ENCODE assay signal across 9 cellular contexts in the genomic region with DNA sequence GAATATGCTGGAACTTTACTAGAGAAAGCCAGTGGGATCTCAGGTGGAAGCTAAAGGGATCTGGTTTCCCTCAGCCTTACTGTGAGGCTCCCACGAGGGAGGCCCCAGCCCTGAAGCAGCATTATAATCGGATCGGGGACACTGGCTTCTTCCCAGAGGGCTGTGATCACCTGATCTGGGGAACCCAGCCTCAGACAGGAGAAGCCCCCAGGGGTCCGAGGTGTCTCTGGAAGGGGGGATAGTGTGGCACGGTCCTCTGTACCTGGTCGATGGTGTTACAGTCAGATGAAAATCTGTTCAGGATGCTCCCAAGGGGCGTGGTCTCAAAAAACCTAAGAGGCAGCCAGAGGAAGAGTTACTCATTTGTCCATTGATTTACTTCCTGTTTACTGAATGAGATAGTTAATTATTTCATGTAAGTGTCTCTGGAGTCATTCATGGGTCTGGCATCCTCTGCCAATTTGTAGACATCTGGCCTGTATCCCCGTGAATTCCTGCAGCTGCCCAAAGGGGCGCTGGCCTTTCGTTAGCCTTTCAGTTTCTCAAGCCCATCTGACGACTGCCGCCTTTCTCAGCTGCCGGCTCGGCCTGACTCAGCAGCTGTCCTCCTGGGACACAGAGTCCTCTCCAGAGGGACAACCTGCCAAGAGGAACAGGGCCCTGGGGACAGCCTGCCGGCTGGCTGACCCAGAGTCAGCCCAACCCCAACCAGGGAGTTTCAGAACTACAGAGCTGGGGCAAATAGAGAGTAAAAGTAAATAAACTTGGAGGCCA. TPM values are rescaled to one million over a fixed set of nuclear protein-coding genes. Genes with fewer than 3 reads are reported as not detected.
DNase-seq lines count a peak whose midpoint lies in the region; ATAC-seq, FAIRE-seq and TF ChIP-seq lines count a peak whose summit lies in the region.
"Had no signal": no experiment of that assay in that cellular context is flagged by ENCODE, and none has a peak within 500 bp of the region (broad histone marks: within the 10 kb centered on the region; RNA-seq: fewer than 3 reads in every experiment).

No MANE protein-coding gene starts in this region.

- no peak for TF ChIP-seq RAD21 in HepG2 (CRISPR knock-in tag; IDR thresholded peaks at IDR 0.05)

- H4K20me1 ChIP-seq in HepG2 (ENCODE audit: insufficient read depth, low read length) = no peaks in the 10 kb centered on the region

- no peaks in the 10 kb centered on the region for H3K36me3 ChIP-seq in HUES64 (ENCODE audit: insufficient read depth, low read length)
- H3K36me3 ChIP-seq in HepG2 (replicated peaks in 1 of 2; ENCODE audit: control insufficient read depth in 1 of 2, insufficient read depth in 2 of 2, low read length in 2 of 2) = no peaks in the 10 kb centered on the region

- TF ChIP-seq POLR2A in HepG2 (IDR thresholded peaks at IDR 0.05; ENCODE audit: insufficient read depth in 1 of 2, low read depth in 2 of 2, low read length in 2 of 2) = no peak
- TF ChIP-seq POLR2A in GM12891 (IDR thresholded peaks at IDR 0.05; ENCODE audit: low read depth, low read length) = no peak

- H3K27me3 Mint-ChIP-seq in brain = no peaks in the 10 kb centered on the region

- H3K36me3 Mint-ChIP-seq in brain = peaks cover 6% of the 10 kb centered on the region

- no peak overlapping the region for H2AFZ ChIP-seq in HepG2 (ENCODE audit: low read length)

- peaks cover 13% of the 10 kb centered on the region for H3K4me1 Mint-ChIP-seq in brain

- peak overlapping the region in 3 of 5 experiments; percentile 31 to 67 (median 55) for H3K27ac Mint-ChIP-seq in brain

- H3K9me3 ChIP-seq in HUES64 (ENCODE audit: insufficient read depth, low read depth, low read length) (no peaks in the 10 kb centered on the region), HepG2 (ENCODE audit: low read length) (no peaks in the 10 kb centered on the region)

- CTCF ChIA-PET in HepG2 (lab: Yijun Ruan, JAX; ENCODE audit: low intra/inter-chr PET ratio, low total read pairs) = no interaction called here

- H3K9ac ChIP-seq in HUES64 (ENCODE audit: low read depth, low read length) (0 out of 2 replicates have a peak overlapping the region, but pooled peaks have one; percentile 3), HepG2 (ENCODE audit: insufficient read depth, low read depth, low read length) (no peak overlapping the region)

- peaks cover 0 to 3% (median 0%) of the 10 kb centered on the region in 5 experiments for H3K9me3 Mint-ChIP-seq in brain

- DNase-seq in DMS153 (lab: John Stamatoyannopoulos, UW) (peak; percentile 83), HepG2 (ENCODE audit: low spot score) (peak; percentile 37), UCSD-AML1 (lab: John Stamatoyannopoulos, UW; ENCODE audit: unreplicated experiment) (no peak), HPDE6-E6E7 (ENCODE audit: extremely low spot score) (no peak), GM10266 (ENCODE audit: extremely low spot score) (no peak), GM12891 (ENCODE audit: insufficient read length, low spot score) (no peak)

- H3K4me3 ChIP-seq in HUES64 (ENCODE audit: low read length) = no peak overlapping the region
- peak overlapping the region in 1 of 3 experiments; percentile 40; a peak in 2 of 6 replicates for H3K4me3 ChIP-seq in HepG2 (replicated peaks in 1 of 3; ENCODE audit: insufficient read depth in 1 of 3, low read depth in 2 of 3, low read length in 3 of 3)

- H3K4me2 ChIP-seq in HepG2 (ENCODE audit: low read depth, low read length) = peak overlapping the region; percentile 67

- 0 out of 2 replicates have a peak, but pooled peaks cover 6% of the 10 kb centered on the region for H3K4me1 ChIP-seq in HUES64 (ENCODE audit: insufficient read depth, low read length)
- H3K4me1 ChIP-seq in HepG2 (ENCODE audit: insufficient read depth, low read length) = peaks cover 14% of the 10 kb centered on the region

- FAIRE-seq in HepG2 (lab: Jason Lieb, UNC) (no peak), GM12891 (lab: Jason Lieb, UNC) (no peak)

- in situ Hi-C loops in HepG2 (cut with HindIII; ENCODE audit: extremely low pct_ligation_motif_present, low pct_unique_long_range_greater_than_20kb) = no loop called here

- no peaks in the 10 kb centered on the region for H3K27me3 ChIP-seq in HUES64 (ENCODE audit: insufficient read depth, low read length)
- H3K27me3 ChIP-seq in HepG2 (ENCODE audit: control insufficient read depth in 1 of 2, insufficient read depth in 2 of 2, low read length in 2 of 2) = peaks cover 0 to 18% of the 10 kb centered on the region in 2 experiments; a peak in 2 of 5 replicates

- H3K79me2 ChIP-seq in HepG2 (ENCODE audit: insufficient read depth, low read length) = no peaks in the 10 kb centered on the region

- POLR2A ChIA-PET in HepG2 (lab: Yijun Ruan, JAX) = no interaction called here

- TF ChIP-seq EP300 in HepG2 (IDR thresholded peaks at IDR 0.05; ENCODE audit: low read depth in 2 of 2, low read length in 2 of 2) (no peak), HepG2 (CRISPR knock-in tag; IDR thresholded peaks at IDR 0.05; ENCODE audit: borderline replicate concordance) (no peak)

- intact Hi-C loops in HepG2 (cut with micrococcal nuclease; ENCODE audit: unreplicated experiment) = no loop called here

- H3K27ac ChIP-seq in HUES64 (ENCODE audit: low read depth, low read length) (no peak overlapping the region), HepG2 (ENCODE audit: extremely low read length, insufficient read depth, low read length) (no peak overlapping the region)
- H3K27ac ChIP-seq: HL-60 had no signal

- TF ChIP-seq CTCF in brain (conservative IDR thresholded peaks at IDR 0.05) (no peak), HepG2 (CRISPR knock-in tag; IDR thresholded peaks at IDR 0.05) (peak; percentile 26), GM10266 (IDR thresholded peaks at IDR 0.05; ENCODE audit: control insufficient read depth, insufficient read depth, low read depth, missing control alignments) (no peak)

- no peak overlapping the region for H3K4me3 Mint-ChIP-seq in brain

- BruUV-seq in HepG2 (replicated peaks; lab: Mats Ljungman, UMichigan) = no TSS peak

- WGBS in HUES64 = 70% methylated on average over 15 of the region's 15 CpGs
- WGBS in HepG2 (ENCODE audit: low lambda C conversion rate) = 33% methylated on average over 11 of the region's 15 CpGs

- peak; percentile 93 for ATAC-seq in HepG2

TF ChIP-seq in GM12891, 5 proteins besides CTCF, POLR2A, EP300 and RAD21 (continues in another document):
- TF ChIP-seq TAF1 (IDR thresholded peaks at IDR 0.05; ENCODE audit: low read depth, low read length) = no peak

RNA-seq across cellular contexts. Expression of a gene that starts 17.0 kb away (rescaled TPM):
- 2.6 TPM for polyA plus RNA-seq in HUES64 (2013, experiment 1 of 2)
- polyA plus RNA-seq in HUES64 (2013, experiment 2 of 2) = 2.5 TPM
- polyA plus RNA-seq in brain (ENCODE audit: insufficient read depth, low read depth, low replicate concordance) (21.1 TPM), HepG2 (2011; rRNA removed) (0.38 and 0.52 TPM in 2 replicates)
- total RNA-seq in HepG2 (2016; rRNA removed; fragmentation: Illumina TruSeq; extraction: Trizol) = 0.81 and 1.6 TPM in 2 replicates
- total RNA-seq in HepG2 (2016; cell fraction: cytosol; rRNA removed; fragmentation: Illumina TruSeq; extraction: Trizol; ENCODE audit: low read depth) = 0.40 and 0.53 TPM in 2 replicates
- 0.82 and 1.2 TPM in 2 replicates for total RNA-seq in HepG2 (2016; cell fraction: insoluble cytoplasmic fraction; rRNA removed; fragmentation: Illumina TruSeq; extraction: Trizol)
- total RNA-seq in HepG2 (2016; cell fraction: membrane; rRNA removed; fragmentation: Illumina TruSeq; extraction: Trizol) = 0.83 and 1.3 TPM in 2 replicates
- 0.50 and 0.65 TPM in 2 replicates for total RNA-seq in HepG2 (2016; cell fraction: nucleus; rRNA removed; fragmentation: Illumina TruSeq; extraction: Trizol)
- 0.43 and 0.56 TPM in 2 replicates for polyA plus RNA-seq in HepG2 (2011; cell fraction: cytosol; rRNA removed)
- 0.82 and 0.85 TPM in 2 replicates for polyA plus RNA-seq in HepG2 (2011; cell fraction: nucleus; rRNA removed)
- 0.79 and 0.97 TPM in 2 replicates for polyA plus RNA-seq in HepG2 (2012)
- polyA plus RNA-seq in HepG2 (2016; cell fraction: cytosol; fragmentation: Illumina TruSeq; extraction: Trizol; ENCODE audit: low read depth) = 0.18 and 0.51 TPM in 2 replicates
- polyA plus RNA-seq in HepG2 (2016; cell fraction: insoluble cytoplasmic fraction; fragmentation: Illumina TruSeq; extraction: Trizol; ENCODE audit: low read depth) = 0.80 and 0.87 TPM in 2 replicates
- 0.63 and 0.69 TPM in 2 replicates for polyA plus RNA-seq in HepG2 (2016; cell fraction: membrane; fragmentation: Illumina TruSeq; extraction: Trizol; ENCODE audit: low read depth)
- 1.6 and 1.8 TPM in 2 replicates for polyA plus RNA-seq in HepG2 (2016; cell fraction: nucleus; fragmentation: Illumina TruSeq; extraction: Trizol; ENCODE audit: insufficient read depth, low read depth)
- polyA minus RNA-seq in HepG2 (2011; rRNA and poly(A)+ RNA removed; ENCODE audit: low replicate concordance) = 1.8 and 4.9 TPM in 2 replicates
- 0.49 and 1.8 TPM in 2 replicates for polyA minus RNA-seq in HepG2 (2011; cell fraction: cytosol; rRNA and poly(A)+ RNA removed)
- polyA minus RNA-seq in HepG2 (2011; cell fraction: nucleus; rRNA and poly(A)+ RNA removed) = 0.26 and 0.75 TPM in 2 replicates
- polyA plus RNA-seq in GM12891 (2012; ENCODE audit: low read depth, missing spikeins) = 0.19 TPM

RNA-seq across cellular contexts. Expression of a gene that starts 53.8 kb away (rescaled TPM):
- polyA plus RNA-seq in HUES64 (2013, experiment 1 of 2) = 0.70 TPM
- polyA plus RNA-seq in HUES64 (2013, experiment 2 of 2) = 1.3 TPM
- polyA plus RNA-seq in brain (ENCODE audit: insufficient read depth, low read depth, low replicate concordance) = 2.9 TPM
- 16.9 and 25.1 TPM in 2 replicates for total RNA-seq in HepG2 (2016; rRNA removed; fragmentation: Illumina TruSeq; extraction: Trizol)
- total RNA-seq in HepG2 (2016; cell fraction: cytosol; rRNA removed; fragmentation: Illumina TruSeq; extraction: Trizol; ENCODE audit: low read depth) = 1.7 and 1.8 TPM in 2 replicates
- 17.1 and 23.6 TPM in 2 replicates for total RNA-seq in HepG2 (2016; cell fraction: insoluble cytoplasmic fraction; rRNA removed; fragmentation: Illumina TruSeq; extraction: Trizol)
- 6.6 and 7.3 TPM in 2 replicates for total RNA-seq in HepG2 (2016; cell fraction: membrane; rRNA removed; fragmentation: Illumina TruSeq; extraction: Trizol)
- 47.1 and 51.5 TPM in 2 replicates for total RNA-seq in HepG2 (2016; cell fraction: nucleus; rRNA removed; fragmentation: Illumina TruSeq; extraction: Trizol)
- 16.1 and 16.7 TPM in 2 replicates for polyA plus RNA-seq in HepG2 (2011; rRNA removed)
- polyA plus RNA-seq in HepG2 (2011; cell fraction: cytosol; rRNA removed) = 6.1 and 8.8 TPM in 2 replicates
- polyA plus RNA-seq in HepG2 (2011; cell fraction: nucleus; rRNA removed) = 25.7 and 29.3 TPM in 2 replicates
- 13.9 and 15.6 TPM in 2 replicates for polyA plus RNA-seq in HepG2 (2012)
- 0.36 and 0.37 TPM in 2 replicates for polyA plus RNA-seq in HepG2 (2016; cell fraction: cytosol; fragmentation: Illumina TruSeq; extraction: Trizol; ENCODE audit: low read depth)
- polyA plus RNA-seq in HepG2 (2016; cell fraction: insoluble cytoplasmic fraction; fragmentation: Illumina TruSeq; extraction: Trizol; ENCODE audit: low read depth) = 4.3 and 4.5 TPM in 2 replicates
- 0.42 and 0.73 TPM in 2 replicates for polyA plus RNA-seq in HepG2 (2016; cell fraction: membrane; fragmentation: Illumina TruSeq; extraction: Trizol; ENCODE audit: low read depth)
- polyA plus RNA-seq in HepG2 (2016; cell fraction: nucleus; fragmentation: Illumina TruSeq; extraction: Trizol; ENCODE audit: insufficient read depth, low read depth) = 41.4 and 45.9 TPM in 2 replicates
- 26.3 and 35.1 TPM in 2 replicates for polyA minus RNA-seq in HepG2 (2011; rRNA and poly(A)+ RNA removed; ENCODE audit: low replicate concordance)
- 24.1 and 35.0 TPM in 2 replicates for polyA minus RNA-seq in HepG2 (2011; cell fraction: cytosol; rRNA and poly(A)+ RNA removed)
- polyA minus RNA-seq in HepG2 (2011; cell fraction: nucleus; rRNA and poly(A)+ RNA removed) = 50.6 and 66.1 TPM in 2 replicates
- polyA plus RNA-seq in GM12891 (2012; ENCODE audit: low read depth, missing spikeins) = 0.31 TPM

Comparison
In these comparisons a context has a peak if more than half of its experiments do, and no peak if none do; other contexts are left out.
1. DNase-seq: peak in DMS153 (single experiment) and HepG2 (single experiment); none in UCSD-AML1 (single experiment), HPDE6-E6E7 (single experiment), GM10266 (single experiment) and GM12891 (single experiment).